Comparison of ENCODE assay signal across 34 cellular contexts in the genomic region with DNA sequence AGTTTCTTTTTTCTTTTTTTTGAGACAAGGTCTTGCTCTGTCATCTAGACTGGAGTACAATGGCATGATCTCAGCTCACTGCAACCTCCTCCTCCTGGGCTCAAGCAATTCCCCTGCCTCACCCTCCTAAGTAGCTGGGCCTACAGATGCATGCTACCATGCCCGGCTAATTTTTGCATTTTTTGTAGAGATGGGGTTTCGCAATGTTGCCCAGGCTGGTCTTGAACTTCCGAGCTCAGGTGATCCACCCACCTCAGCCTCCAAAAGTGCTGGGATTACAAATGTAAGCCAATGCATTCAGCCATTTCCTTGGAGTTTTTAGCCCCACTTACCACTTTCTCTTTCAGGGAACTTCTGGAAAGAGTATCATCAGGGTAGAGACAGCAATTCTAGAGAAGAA.
"Had no signal": no experiment of that assay in that cellular context is flagged by ENCODE, and none has a peak within 500 bp of the region (broad histone marks: within the 10 kb centered on the region; RNA-seq: fewer than 3 reads in every experiment).

No MANE protein-coding gene starts in this region.

- ATAC-seq: activated naive CD4-positive, alpha-beta T cell treated with anti-CD3 and anti-CD28 coated beads, Interleukin-2, amount 50 U/mL, for 72 hours; activated naive CD8-positive, alpha-beta T cell treated with anti-CD3 and anti-CD28 coated beads, Interleukin-2, amount 50 U/mL, for 24 hours; activated T-cell treated with anti-CD3 and anti-CD28 coated beads, Interleukin-2, amount 50 U/mL, for 4 hours; activated T-cell treated with anti-CD3 and anti-CD28 coated beads, Interleukin-2, amount 50 U/mL, for 72 hours; activated T-helper 17 cell treated with anti-CD3 and anti-CD28 coated beads, Interleukin-2, amount 50 U/mL, for 72 hours; body of pancreas had no signal

- DNase-seq: activated effector memory CD4-positive, alpha-beta T cell treated with anti-CD3 and anti-CD28 coated beads, Interleukin-2, amount 50 U/mL, for 16 hours; activated effector memory CD4-positive, alpha-beta T cell treated with Interleukin-2 at 50 U/mL for 16 hours; activated gamma-delta T cell; activated gamma-delta T cell treated with Interleukin-2 at 50 U/mL for 16 hours; activated naive CD4-positive, alpha-beta T cell; activated naive CD4-positive, alpha-beta T cell treated with anti-CD3 and anti-CD28 coated beads for 36 hours; activated naive CD4-positive, alpha-beta T cell treated with anti-CD3 and anti-CD28 coated beads, Interleukin-2, amount 10 ng/mL, durations not matched to agents 7 days and 5 days; activated naive CD4-positive, alpha-beta T cell treated with anti-CD3 and anti-CD28 coated beads, Interleukin-2, amount 50 U/mL, for 16 hours; activated naive CD4-positive, alpha-beta T cell treated with Interleukin-2 at 50 U/mL for 16 hours; activated naive CD8-positive, alpha-beta T cell treated with anti-CD3 and anti-CD28 coated beads for 36 hours; activated naive CD8-positive, alpha-beta T cell treated with anti-CD3 and anti-CD28 coated beads, Interleukin-2, amount 10 ng/mL, durations not matched to agents 7 days and 5 days; activated naive CD8-positive, alpha-beta T cell treated with anti-CD3 and anti-CD28 coated beads, Interleukin-2, amount 50 U/mL, for 24 hours; activated T-cell treated with anti-CD3 and anti-CD28 coated beads, Interleukin-2, amount 50 U/mL, for 1 hour; activated T-cell treated with anti-CD3 and anti-CD28 coated beads, Interleukin-2, amount 50 U/mL, for 24 hours; activated T-cell treated with anti-CD3 and anti-CD28 coated beads, Interleukin-2, amount 50 U/mL, for 4 hours; activated T-cell treated with anti-CD3 and anti-CD28 coated beads, Interleukin-2, amount 50 U/mL, for 48 hours; activated T-cell treated with anti-CD3 and anti-CD28 coated beads, Interleukin-2, amount 50 U/mL, for 72 hours; adrenal gland; amniotic stem cell; amygdala; anterior cingulate cortex; aorta; body of pancreas; brain microvascular endothelial cell; caudate nucleus; central memory CD4-positive, alpha-beta T cell; cerebellar nuclear complex had no signal

- H3K4me1 ChIP-seq: adrenal gland, body of pancreas, breast epithelium had no signal

- FAIRE-seq: astrocyte, bronchial epithelial cell had no signal

- H3K4me3 ChIP-seq: adrenal gland, ascending aorta, body of pancreas, breast epithelium, cardiac muscle cell had no signal

- H3K36me3 ChIP-seq: adrenal gland, ascending aorta, brain microvascular endothelial cell, breast epithelium, cardiac muscle cell had no signal

- H3K27ac ChIP-seq: adrenal gland, body of pancreas, brain microvascular endothelial cell, breast epithelium, cardiac muscle cell had no signal

- H3K27me3 ChIP-seq: adrenal gland, ascending aorta, body of pancreas, brain microvascular endothelial cell, breast epithelium, cardiac muscle cell had no signal

- H3K9me3 ChIP-seq: adrenal gland, ascending aorta, body of pancreas, breast epithelium had no signal
